Comparison of ENCODE assay signal across 8 cellular contexts in the genomic region with DNA sequence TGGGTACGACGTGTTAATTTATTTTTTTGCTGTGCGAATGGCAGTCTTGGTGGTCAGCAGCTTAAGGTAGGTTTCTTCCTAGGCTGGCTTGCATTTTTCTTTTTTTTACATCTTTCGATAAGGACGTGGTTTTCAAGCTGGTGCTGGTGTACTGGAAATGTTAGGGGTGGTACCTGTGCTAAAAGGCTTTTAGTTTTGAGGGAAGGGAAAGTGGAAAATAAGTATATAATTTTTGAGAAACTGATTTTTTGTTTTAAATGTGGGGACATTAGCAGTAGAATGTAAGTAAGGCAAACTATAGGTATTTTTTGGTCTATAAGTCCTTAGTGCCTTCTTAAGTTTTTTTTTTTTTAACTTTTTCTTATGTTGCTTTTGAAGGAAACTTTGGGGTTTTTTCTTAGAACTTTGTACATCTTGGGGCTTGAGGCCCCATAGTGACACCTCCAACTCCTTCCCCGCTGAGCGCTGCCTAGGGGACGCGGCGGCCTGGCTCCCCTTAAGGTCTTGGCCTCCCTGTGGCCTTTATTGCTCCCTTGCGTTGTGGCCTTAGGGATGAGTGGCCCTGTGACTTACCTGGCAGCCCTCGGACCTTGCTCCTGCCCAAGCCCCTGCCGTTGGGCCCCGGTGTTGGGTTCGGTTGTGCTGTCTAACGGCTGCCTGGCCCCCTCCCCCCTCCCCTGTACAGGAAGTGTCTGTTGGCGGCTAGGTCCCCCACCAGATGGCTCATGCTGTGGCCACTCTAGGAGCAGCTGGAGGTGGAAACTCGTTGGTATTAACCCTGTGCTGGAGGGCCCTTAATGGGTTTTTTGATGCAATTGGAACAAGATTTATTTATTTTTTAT.
A peak's percentile ranks its signal among the peaks of the same experiment; 100 is the strongest.
DNase-seq lines count a peak whose midpoint lies in the region; FAIRE-seq and TF ChIP-seq lines count a peak whose summit lies in the region.

No MANE protein-coding gene starts in this region.

- TF ChIP-seq CTCF in NB4 (IDR thresholded peaks at IDR 0.05; ENCODE audit: low read depth, low read length), result peak; percentile 11

- FAIRE-seq in H54 (lab: Jason Lieb, UNC), result no peak

- H3K9me3 Mint-ChIP-seq in activated naive CD4-positive, alpha-beta T cell treated with anti-CD3 and anti-CD28 coated beads for 36 hours, result peaks cover 4% of the 10 kb centered on the region

- peaks cover 26% of the 10 kb centered on the region for H3K4me1 Mint-ChIP-seq in activated naive CD4-positive, alpha-beta T cell treated with anti-CD3 and anti-CD28 coated beads for 36 hours (ENCODE audit: low read depth)

- H3K4me3 Mint-ChIP-seq in activated naive CD4-positive, alpha-beta T cell treated with anti-CD3 and anti-CD28 coated beads for 36 hours, result peak overlapping the region; percentile 93

- in situ Hi-C loops in SK-MEL-5 (cut with HindIII; ENCODE audit: low pct_unique_long_range_greater_than_20kb, low sequenced_read_pairs), result no loop called here

- DNase-seq in DMS53 (lab: John Stamatoyannopoulos, UW) (peak; percentile 98), H54 (ENCODE audit: insufficient read length, low spot score) (peak; percentile 94), NB4 (ENCODE audit: low read depth) (peak; percentile 91), SK-MEL-5 (ENCODE audit: low read depth, low spot score) (peak; percentile 94), globus pallidus (ENCODE audit: low spot score) (peak; percentile 87), non-pigmented ciliary epithelial cell (ENCODE audit: low read depth) (peak; percentile 66), substantia nigra (lab: John Stamatoyannopoulos, UW) (peak; percentile 27 to 89 (median 69))
- peak; percentile 88 for DNase-seq in activated naive CD4-positive, alpha-beta T cell treated with anti-CD3 and anti-CD28 coated beads for 36 hours

- peak overlapping the region; percentile 91 for H3K4me3 ChIP-seq in NB4 (ENCODE audit: low read depth, low read length)

- CTCF ChIA-PET in activated naive CD4-positive, alpha-beta T cell treated with anti-CD3 and anti-CD28 coated beads for 36 hours (lab: Charles Lee), result interaction anchor here (0.6 kb wide), 1 partner anchor 1215 kb away, joined by 5 read pairs; no protein-coding TSS in a partner anchor

- intact Hi-C loops in activated naive CD4-positive, alpha-beta T cell treated with anti-CD3 and anti-CD28 coated beads for 36 hours (cut with micrococcal nuclease), result loop anchor here (2.0 to 10.0 kb wide), 2 partner anchors 32 to 142 kb away; a partner anchor contains a TSS

- no peaks in the 10 kb centered on the region for H3K27me3 Mint-ChIP-seq in activated naive CD4-positive, alpha-beta T cell treated with anti-CD3 and anti-CD28 coated beads for 36 hours (ENCODE audit: low read depth)

- peaks cover 15% of the 10 kb centered on the region for H3K36me3 Mint-ChIP-seq in activated naive CD4-positive, alpha-beta T cell treated with anti-CD3 and anti-CD28 coated beads for 36 hours (ENCODE audit: low read depth)

- H3K27ac ChIP-seq in substantia nigra (ENCODE audit: low read depth, low read length, poor library complexity, severe bottlenecking), result peak overlapping the region; percentile 74

- peak overlapping the region; percentile 94 for H3K27ac Mint-ChIP-seq in activated naive CD4-positive, alpha-beta T cell treated with anti-CD3 and anti-CD28 coated beads for 36 hours

- TF ChIP-seq POLR2A in H54 (IDR thresholded peaks at IDR 0.05; ENCODE audit: low read depth, low read length) (peak; percentile 88), NB4 (IDR thresholded peaks at IDR 0.05; ENCODE audit: extremely low read depth, insufficient read length) (peak; percentile 87)

Comparison
In these comparisons a context has a peak if more than half of its experiments do, and no peak if none do; other contexts are left out.
1. Peak in every context shown above with its lines: DNase-seq, H3K4me3 ChIP-seq and H3K27ac ChIP-seq.